In genomic region chr6:35087361-35088280, GRCh38 we compare ENCODE assay signal across 1 cellular context.
TF ChIP-seq lines count a peak whose summit lies in the region.

No MANE protein-coding gene starts in this region.

TF ChIP-seq in GM23338, 12 proteins besides CTCF, POLR2A, EP300 and RAD21 (continued from another document):
- TF ChIP-seq REST (IDR thresholded peaks at IDR 0.05; ENCODE audit: unreplicated experiment) (no peak), ZNF114 (CRISPR knock-in tag; IDR thresholded peaks at IDR 0.05) (no peak), ETS1 (IDR thresholded peaks at IDR 0.05) (no peak), EZH2phosphoT487 (IDR thresholded peaks at IDR 0.05; ENCODE audit: unreplicated experiment) (no peak), POLR2AphosphoS5 (IDR thresholded peaks at IDR 0.05; ENCODE audit: low read depth) (no peak), EZH2 (IDR thresholded peaks at IDR 0.05; ENCODE audit: low read depth, unreplicated experiment) (no peak), CREB1 (CRISPR knock-in tag; IDR thresholded peaks at IDR 0.05; ENCODE audit: low read depth) (no peak), ZNF462 (CRISPR knock-in tag; IDR thresholded peaks at IDR 0.05) (no peak)
